In the genomic region with DNA sequence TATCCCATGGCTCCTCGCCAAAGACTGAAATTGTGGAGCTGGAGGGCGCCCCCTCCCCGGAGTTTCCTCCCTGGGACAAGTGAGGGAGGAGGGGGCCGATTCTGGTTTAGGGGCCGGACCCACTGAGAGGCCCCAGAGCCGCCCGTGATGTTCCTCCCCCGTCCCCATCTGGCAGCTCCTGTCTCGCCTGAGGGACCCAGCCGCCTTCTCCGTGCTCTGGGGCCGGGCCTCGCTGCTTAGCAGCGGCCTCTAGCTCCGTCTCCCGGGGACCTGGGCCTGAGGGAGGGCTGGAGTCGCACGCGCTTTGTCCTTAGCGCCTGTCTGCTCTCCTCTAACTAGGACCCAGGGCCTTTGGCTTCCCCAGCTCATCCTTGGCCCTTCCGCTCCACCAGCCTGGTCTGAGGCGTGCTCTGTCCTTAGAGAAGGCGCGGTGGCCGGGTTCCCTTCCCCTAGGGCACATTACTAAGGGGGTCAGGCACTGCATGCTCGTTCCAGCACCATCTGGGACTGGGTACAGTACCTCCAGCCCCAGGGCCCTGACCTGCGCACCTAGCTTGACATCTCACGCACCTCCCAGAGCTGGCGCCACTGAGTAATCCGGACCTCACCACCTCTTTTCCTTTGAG, we compare ENCODE assay signal across 9 cellular contexts. TPM values are rescaled to one million over a fixed set of nuclear protein-coding genes. Genes with fewer than 3 reads are reported as not detected.
A peak's percentile ranks its signal among the peaks of the same experiment; 100 is the strongest.
DNase-seq lines count a peak whose midpoint lies in the region; ATAC-seq, FAIRE-seq and TF ChIP-seq lines count a peak whose summit lies in the region.
"Had no signal": no experiment of that assay in that cellular context is flagged by ENCODE, and none has a peak within 500 bp of the region (broad histone marks: within the 10 kb centered on the region; RNA-seq: fewer than 3 reads in every experiment).

No MANE protein-coding gene starts in this region.

- H3K9me3 ChIP-seq in BE2C, result no peaks in the 10 kb centered on the region

- TF ChIP-seq CTCF in BE2C (IDR thresholded peaks at IDR 0.05; ENCODE audit: low read depth, low read length) (no peak), NB4 (IDR thresholded peaks at IDR 0.05; ENCODE audit: low read depth, low read length) (no peak), fibroblast of pulmonary artery (IDR thresholded peaks at IDR 0.05; ENCODE audit: low read length, missing control alignments) (no peak), nephron progenitor cell (IDR thresholded peaks at IDR 0.05) (no peak), D721Med (IDR thresholded peaks at IDR 0.05; ENCODE audit: insufficient read depth, missing control alignments) (no peak)

- H3K27me3 Mint-ChIP-seq in nephron progenitor cell (ENCODE audit: low read depth, poor library complexity), result peaks cover 87% of the 10 kb centered on the region

- H3K4me1 Mint-ChIP-seq in nephron progenitor cell, result peaks cover 14% of the 10 kb centered on the region

- ATAC-seq in GM19455 (IDR thresholded peaks at IDR 0.05; ENCODE audit: unreplicated experiment), result no peak

- no peaks in the 10 kb centered on the region for H3K9me3 Mint-ChIP-seq in nephron progenitor cell

- TF ChIP-seq POLR2A in NB4 (IDR thresholded peaks at IDR 0.05; ENCODE audit: extremely low read depth, insufficient read length), result no peak

- no peaks in the 10 kb centered on the region for H3K27me3 ChIP-seq in BE2C

- peaks cover 45% of the 10 kb centered on the region for H3K36me3 Mint-ChIP-seq in nephron progenitor cell (ENCODE audit: low read depth)

- H3K36me3 ChIP-seq in BE2C, result peaks cover 43% of the 10 kb centered on the region

- DNase-seq in BE2C (peak; percentile 27), NB4 (ENCODE audit: low read depth) (peak; percentile 83), fibroblast of pulmonary artery (ENCODE audit: low read depth) (no peak), nephron progenitor cell (peak; percentile 48), SKM-1 treated with dmso at 0.1 percent for 144 hours (lab: John Stamatoyannopoulos, UW; ENCODE audit: unreplicated experiment) (no peak), D721Med (ENCODE audit: insufficient read length, low spot score) (no peak), NCI-H1105 treated with DMSO at 0.1 percent for 48 hours (lab: John Stamatoyannopoulos, UW) (no peak)
- DNase-seq: NCI-H2171 had no signal

- no peak overlapping the region for H3K27ac Mint-ChIP-seq in nephron progenitor cell

- FAIRE-seq in D721Med (lab: Jason Lieb, UNC), result no peak

- no peak overlapping the region for H3K4me3 ChIP-seq in BE2C (ENCODE audit: low read depth, low read length)
- no peak overlapping the region for H3K4me3 ChIP-seq in NB4 (ENCODE audit: low read depth, low read length)
- peak overlapping the region; percentile 42 for H3K4me3 ChIP-seq in fibroblast of pulmonary artery (replicated peaks; ENCODE audit: low read depth, low read length)

- peaks cover 7% of the 10 kb centered on the region for H3K4me1 ChIP-seq in BE2C

- H3K4me3 Mint-ChIP-seq in nephron progenitor cell, result peak overlapping the region; percentile 30

RNA-seq across cellular contexts. Expression of gene SLC12A5, which starts 29.8 kb away (rescaled TPM):
- polyA plus RNA-seq in BE2C (2012; ENCODE audit: insufficient read depth, insufficient read length, low read depth), result 9.0 TPM

RNA-seq across cellular contexts. Expression of gene NCOA5, which starts 31.0 kb away (rescaled TPM):
- polyA plus RNA-seq in BE2C (2012; ENCODE audit: insufficient read depth, insufficient read length, low read depth), result 37.4 TPM

RNA-seq across cellular contexts. Expression of gene MMP9, which starts 50.1 kb away (rescaled TPM):
- not detected for polyA plus RNA-seq in BE2C (2012; ENCODE audit: insufficient read depth, insufficient read length, low read depth)

RNA-seq across cellular contexts. Expression of gene CD40, which starts 59.3 kb away (rescaled TPM):
- 0.39 TPM for polyA plus RNA-seq in BE2C (2012; ENCODE audit: insufficient read depth, insufficient read length, low read depth)

Comparison
In these comparisons a context has a peak if more than half of its experiments do, and no peak if none do; other contexts are left out.
1. DNase-seq: peak in BE2C (single experiment), NB4 (single experiment) and nephron progenitor cell (single experiment); none in fibroblast of pulmonary artery (single experiment), SKM-1 treated with dmso at 0.1 percent for 144 hours (single experiment), D721Med (single experiment) and NCI-H1105 treated with DMSO at 0.1 percent for 48 hours (single experiment).